In genomic region chr7:117241088-117241487, GRCh38 we compare ENCODE assay signal across 7 cellular contexts.
"Had no signal": no experiment of that assay in that cellular context is flagged by ENCODE, and none has a peak within 500 bp of the region (broad histone marks: within the 10 kb centered on the region; RNA-seq: fewer than 3 reads in every experiment).

No MANE protein-coding gene starts in this region.

- ATAC-seq: HepG2, K562 had no signal

- H3K4me3 ChIP-seq: K562 had no signal

- H3K9ac ChIP-seq: KMS-11 had no signal

- DNase-seq: KBM-7, KG1 had no signal

- FAIRE-seq: HepG2, HTR-8/SVneo, K562 had no signal

- H3K4me2 ChIP-seq: KMS-11 had no signal

- H3K27ac ChIP-seq: HL-60, KMS-11 had no signal
